In genomic region chr19:51463976-51464581, GRCh38 we compare ENCODE assay signal across 12 cellular contexts. TPM values are rescaled to one million over a fixed set of nuclear protein-coding genes. Genes with fewer than 3 reads are reported as not detected.
A peak's percentile ranks its signal among the peaks of the same experiment; 100 is the strongest.
DNase-seq lines count a peak whose midpoint lies in the region; ATAC-seq and TF ChIP-seq lines count a peak whose summit lies in the region.
"Not testable (repeated sequence)": the region's sequence is repeated elsewhere in the genome, so short reads cannot be mapped to it uniquely, and the experiment has no call there.
"Had no signal": no experiment of that assay in that cellular context is flagged by ENCODE, and none has a peak within 500 bp of the region (broad histone marks: within the 10 kb centered on the region; RNA-seq: fewer than 3 reads in every experiment).

No MANE protein-coding gene starts in this region.

- peak; percentile 41 to 53 for DNase-seq in AML-193 (lab: John Stamatoyannopoulos, UW)
- not testable (repeated sequence) for DNase-seq in WTC11 (ENCODE audit: low spot score); activated CD8-positive, alpha-beta memory T cell treated with anti-CD3 and anti-CD28 coated beads, Interleukin-2, amount 10 ng/mL, durations not matched to agents 7 days and 5 days; natural killer cell; upper lobe of right lung

- CTCF ChIA-PET in WTC11 (lab: Charles Lee); activated CD8-positive, alpha-beta memory T cell treated with anti-CD3 and anti-CD28 coated beads, Interleukin-2, amount 10 ng/mL, durations not matched to agents 7 days and 5 days (lab: Charles Lee): not testable (repeated sequence)

- peak; percentile 88 for ATAC-seq in WTC11
- peak; percentile 67 for ATAC-seq in activated CD8-positive, alpha-beta memory T cell treated with anti-CD3 and anti-CD28 coated beads, Interleukin-2, amount 10 ng/mL, durations not matched to agents 7 days and 5 days
- ATAC-seq in natural killer cell = peak; percentile 49 to 63 (median 63)
- peak; percentile 42 for ATAC-seq in upper lobe of right lung

- H3K36me3 Mint-ChIP-seq in WTC11; activated CD8-positive, alpha-beta memory T cell treated with anti-CD3 and anti-CD28 coated beads, Interleukin-2, amount 10 ng/mL, durations not matched to agents 7 days and 5 days; activated naive CD8-positive, alpha-beta T cell; natural killer cell: not testable (repeated sequence)

- H3K4me3 ChIP-seq in HUES6 (ENCODE audit: low read depth, low read length) = peak overlapping the region; percentile 32
- peak overlapping the region; percentile 33 for H3K4me3 ChIP-seq in iPS-11a (ENCODE audit: low read depth, low read length)
- H3K4me3 ChIP-seq in upper lobe of right lung = not testable (repeated sequence)

- H3K36me3 ChIP-seq in HUES6 (ENCODE audit: control insufficient read depth, insufficient read depth, low read length); upper lobe of right lung: not testable (repeated sequence)

- H3K27me3 ChIP-seq in HUES6 (ENCODE audit: control insufficient read depth, insufficient read depth, low read length) (peaks cover 65% of the 10 kb centered on the region), upper lobe of right lung (peaks cover 24% of the 10 kb centered on the region)

- not testable (repeated sequence) for H3K27ac Mint-ChIP-seq in WTC11; activated CD8-positive, alpha-beta memory T cell treated with anti-CD3 and anti-CD28 coated beads, Interleukin-2, amount 10 ng/mL, durations not matched to agents 7 days and 5 days; activated naive CD8-positive, alpha-beta T cell; natural killer cell

- intact Hi-C loops in natural killer cell (cut with micrococcal nuclease); upper lobe of right lung (cut with DNase I): not testable (repeated sequence)

- not testable (repeated sequence) for H3K4me1 Mint-ChIP-seq in WTC11
- H3K4me1 Mint-ChIP-seq in activated CD8-positive, alpha-beta memory T cell treated with anti-CD3 and anti-CD28 coated beads, Interleukin-2, amount 10 ng/mL, durations not matched to agents 7 days and 5 days = peaks cover 44% of the 10 kb centered on the region
- peaks cover 43% of the 10 kb centered on the region for H3K4me1 Mint-ChIP-seq in activated naive CD8-positive, alpha-beta T cell (ENCODE audit: low read depth)
- peaks cover 0 to 30% of the 10 kb centered on the region in 2 donors for H3K4me1 Mint-ChIP-seq in natural killer cell

- peaks cover 59% of the 10 kb centered on the region for H3K27me3 Mint-ChIP-seq in WTC11 (ENCODE audit: low read depth)
- H3K27me3 Mint-ChIP-seq in activated CD8-positive, alpha-beta memory T cell treated with anti-CD3 and anti-CD28 coated beads, Interleukin-2, amount 10 ng/mL, durations not matched to agents 7 days and 5 days = peaks cover 53% of the 10 kb centered on the region
- H3K27me3 Mint-ChIP-seq in activated naive CD8-positive, alpha-beta T cell = not testable (repeated sequence)
- H3K27me3 Mint-ChIP-seq in natural killer cell (ENCODE audit: low read depth in 2 of 2) = peaks cover 24 to 32% of the 10 kb centered on the region in 2 donors

- POLR2A ChIA-PET in WTC11 (lab: Charles Lee) = not testable (repeated sequence)

- H3K27ac ChIP-seq in HUES6 (ENCODE audit: low read depth, low read length); upper lobe of right lung: not testable (repeated sequence)

- H3K4me1 ChIP-seq in HUES6 (ENCODE audit: control insufficient read depth, insufficient read depth, low read length); upper lobe of right lung: not testable (repeated sequence)

- H3K4me3 Mint-ChIP-seq in WTC11 (peak overlapping the region; percentile 69), natural killer cell (peak overlapping the region; percentile 65)
- not testable (repeated sequence) for H3K4me3 Mint-ChIP-seq in activated CD8-positive, alpha-beta memory T cell treated with anti-CD3 and anti-CD28 coated beads, Interleukin-2, amount 10 ng/mL, durations not matched to agents 7 days and 5 days
- peak overlapping the region; percentile 61 for H3K4me3 Mint-ChIP-seq in activated naive CD8-positive, alpha-beta T cell

- TF ChIP-seq CTCF in WTC11 (IDR thresholded peaks at IDR 0.05); natural killer cell (IDR thresholded peaks at IDR 0.05); upper lobe of right lung (IDR thresholded peaks at IDR 0.05): not testable (repeated sequence)

- not testable (repeated sequence) for H3K9ac ChIP-seq in HUES6 (ENCODE audit: low read length)

- H3K9me3 ChIP-seq in HUES6 (ENCODE audit: control insufficient read depth, insufficient read depth, low read depth, low read length); upper lobe of right lung: not testable (repeated sequence)

- H3K9me3 Mint-ChIP-seq in WTC11; activated CD8-positive, alpha-beta memory T cell treated with anti-CD3 and anti-CD28 coated beads, Interleukin-2, amount 10 ng/mL, durations not matched to agents 7 days and 5 days (ENCODE audit: low read depth); activated naive CD8-positive, alpha-beta T cell (ENCODE audit: low read depth); natural killer cell: not testable (repeated sequence)

RNA-seq across cellular contexts. Expression of gene SIGLEC8, which starts 5.8 kb away (rescaled TPM):
- not detected in 3 replicates for total RNA-seq in WTC11 (2021)
- not detected for total RNA-seq in activated CD8-positive, alpha-beta memory T cell treated with anti-CD3 and anti-CD28 coated beads, Interleukin-2, amount 10 ng/mL, durations not matched to agents 7 days and 5 days
- total RNA-seq in natural killer cell = not detected
- 2.1 TPM for total RNA-seq in upper lobe of right lung
- total RNA-seq: Daoy, GM23248, HT-29, IMR-90 had no signal

RNA-seq across cellular contexts. Expression of gene CEACAM18, which starts 14.3 kb away (rescaled TPM):
- total RNA-seq in WTC11 (2021) = not detected in 3 replicates
- total RNA-seq in activated CD8-positive, alpha-beta memory T cell treated with anti-CD3 and anti-CD28 coated beads, Interleukin-2, amount 10 ng/mL, durations not matched to agents 7 days and 5 days = not detected
- not detected for total RNA-seq in natural killer cell
- total RNA-seq in upper lobe of right lung = not detected
- total RNA-seq: Daoy, GM23248, HT-29, IMR-90 had no signal

RNA-seq across cellular contexts. Expression of gene SIGLEC12, which starts 37.5 kb away (rescaled TPM):
- total RNA-seq in WTC11 (2021) (not detected in 3 replicates), natural killer cell (under 1 TPM in 2 of 3 donors, not detected in 1; 0.50 to 0.57 TPM), upper lobe of right lung (3.7 TPM)
- total RNA-seq in activated CD8-positive, alpha-beta memory T cell treated with anti-CD3 and anti-CD28 coated beads, Interleukin-2, amount 10 ng/mL, durations not matched to agents 7 days and 5 days = 1 to 10 TPM in 1 of 2 experiments, under 1 TPM in 1; 0.98 to 3.9 TPM
- total RNA-seq: Daoy, GM23248, HT-29, IMR-90 had no signal

RNA-seq across cellular contexts. Expression of gene SIGLEC10, which starts 46.6 kb away (rescaled TPM):
- total RNA-seq in WTC11 (2021) (0.44 TPM in 1 of 3 replicates, not detected in the others), natural killer cell (10 to 100 TPM in 1 of 3 donors, 1 to 10 TPM in 2; 1.7 to 28.9 (median 6.6) TPM), upper lobe of right lung (12.6 TPM)
- 1 to 10 TPM; 1.4 to 2.1 TPM for total RNA-seq in activated CD8-positive, alpha-beta memory T cell treated with anti-CD3 and anti-CD28 coated beads, Interleukin-2, amount 10 ng/mL, durations not matched to agents 7 days and 5 days
- total RNA-seq: Daoy, GM23248, HT-29, IMR-90 had no signal
